Comparison of ENCODE assay signal across 32 cellular contexts in the genomic region with DNA sequence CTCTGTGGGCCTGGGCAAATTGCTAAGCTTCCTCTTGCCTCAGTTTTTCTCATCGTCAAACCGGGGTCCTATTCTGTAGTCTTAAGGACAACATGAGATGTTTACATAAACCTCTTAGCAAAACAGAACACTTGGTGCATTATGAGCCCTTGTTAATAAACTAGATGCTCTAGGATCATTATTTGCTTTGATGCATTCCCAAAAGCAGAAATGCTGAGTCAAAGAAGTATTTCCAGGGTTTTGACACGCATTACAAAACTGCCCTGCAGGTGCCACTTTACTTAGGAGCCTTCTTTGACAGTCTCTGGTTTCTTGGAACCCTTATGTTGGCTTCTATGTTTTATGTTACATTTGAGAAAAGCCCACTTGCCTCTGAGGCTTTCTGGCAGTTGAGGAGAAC. TPM values are rescaled to one million over a fixed set of nuclear protein-coding genes. Genes with fewer than 3 reads are reported as not detected.
DNase-seq lines count a peak whose midpoint lies in the region; ATAC-seq, FAIRE-seq and TF ChIP-seq lines count a peak whose summit lies in the region.
"Had no signal": no experiment of that assay in that cellular context is flagged by ENCODE, and none has a peak within 500 bp of the region (broad histone marks: within the 10 kb centered on the region; RNA-seq: fewer than 3 reads in every experiment).

No MANE protein-coding gene starts in this region.

- no peak overlapping the region for H4K91ac ChIP-seq in H9 (ENCODE audit: insufficient read length, low read depth, low read length)

- H3K27me3 Mint-ChIP-seq in H9 (ENCODE audit: low read depth) (no peaks in the 10 kb centered on the region), nephron progenitor cell (ENCODE audit: low read depth, poor library complexity) (no peaks in the 10 kb centered on the region)
- no peaks in the 10 kb centered on the region for H3K27me3 Mint-ChIP-seq in naive thymus-derived CD4-positive, alpha-beta T cell

- no peak overlapping the region for H3K23ac ChIP-seq in H9 (ENCODE audit: insufficient read length, low read depth, low read length)

- H3T11ph ChIP-seq in H9 (ENCODE audit: low read length): no peak overlapping the region

- RAD21 ChIA-PET in GM12878 (lab: Charles Lee; ENCODE audit: unreplicated experiment): no interaction called here

- no peak overlapping the region for H4K8ac ChIP-seq in H9 (replicated peaks; ENCODE audit: insufficient read length, low read depth, low read length)

- H3K27me3 ChIP-seq in H9 (ENCODE audit: insufficient read depth, low read length): no peaks in the 10 kb centered on the region
- no peaks in the 10 kb centered on the region for H3K27me3 ChIP-seq in GM12878 (replicated peaks in 1 of 2; ENCODE audit: control insufficient read depth in 2 of 2, insufficient read depth in 2 of 2, low read length in 1 of 2)
- no peaks in the 10 kb centered on the region for H3K27me3 ChIP-seq in naive thymus-derived CD4-positive, alpha-beta T cell (ENCODE audit: control insufficient read depth in 2 of 2, insufficient read depth in 2 of 2, low read length in 2 of 2)
- H3K27me3 ChIP-seq: body of pancreas, dorsolateral prefrontal cortex, gastrocnemius medialis, pancreas, testis had no signal

- H2BK20ac ChIP-seq in H9 (ENCODE audit: low read depth, low read length, poor library complexity, severe bottlenecking): no peak overlapping the region

- no peak overlapping the region for H2BK12ac ChIP-seq in H9 (ENCODE audit: insufficient read length, low read depth, low read length)

- H3K4me1 ChIP-seq in H9 (ENCODE audit: insufficient read depth, low read length) (peaks cover 5% of the 10 kb centered on the region; the same call in 1 of the 2 replicates), GM12878 (ENCODE audit: control insufficient read depth, insufficient read depth, low read length) (peaks cover 7% of the 10 kb centered on the region; the same call in 1 of the 2 replicates)
- peaks cover 1 to 6% of the 10 kb centered on the region in 2 donors for H3K4me1 ChIP-seq in naive thymus-derived CD4-positive, alpha-beta T cell (ENCODE audit: control insufficient read depth in 2 of 2, insufficient read depth in 2 of 2, low read length in 2 of 2)
- H3K4me1 ChIP-seq: body of pancreas, testis had no signal

- no peak for FAIRE-seq in GM12878 (lab: Jason Lieb, UNC)
- FAIRE-seq: D721Med, pancreas had no signal

- H2BK120ac ChIP-seq in H9 (ENCODE audit: low read depth, low read length, poor library complexity, severe bottlenecking): no peak overlapping the region

- SMC1A ChIA-PET in GM12878 (lab: Charles Lee; ENCODE audit: uncharacterized antibody, unreplicated experiment): interaction anchor here (1.0 to 1.1 kb wide), 2 partner anchors 15 to 617 kb away, joined by 3 read pairs; no protein-coding TSS in a partner anchor

- peak; percentile 22 for DNase-seq in DMS53 (lab: John Stamatoyannopoulos, UW)
- no peak for DNase-seq in DMS53 treated with DMSO at 0.1 percent for 48 hours (lab: John Stamatoyannopoulos, UW; ENCODE audit: unreplicated experiment)
- DNase-seq in H9: no peak
- no peak for DNase-seq in GM12878 (ENCODE audit: low read depth, low spot score)
- DNase-seq in nephron progenitor cell: no peak
- DNase-seq in mucosa of gallbladder (ENCODE audit: low spot score): no peak
- no peak for DNase-seq in naive thymus-derived CD4-positive, alpha-beta T cell
- DNase-seq: activated CD4-positive, alpha-beta T cell treated with anti-CD3 and anti-CD28 coated beads for 1 hour; activated naive CD4-positive, alpha-beta T cell treated with anti-CD3 and anti-CD28 coated beads, Interleukin-2, amount 50 U/mL, for 16 hours; activated T-cell treated with anti-CD3 and anti-CD28 coated beads for 4 hours; body of pancreas; dorsolateral prefrontal cortex; gastrocnemius medialis; immature natural killer cell; IMR-90; left cardiac atrium; mammary epithelial cell; NCI-H1092; NCI-H187; NCI-H524 treated with DMSO at 0.1 percent for 48 hours; pancreas; retina; SHP77; stimulated activated naive CD8-positive, alpha-beta T cell treated with anti-CD3 and anti-CD28 coated beads, Interleukin-15, Interleukin-2, amounts not matched to agents 100 U/mL and 50 U/mL, for 24 hours; testis had no signal

- H3K27ac ChIP-seq in H9 (ENCODE audit: insufficient read length, low read depth, low read length) (no peak overlapping the region), GM12878 (ENCODE audit: control insufficient read depth, insufficient read depth) (no peak overlapping the region)
- no peak overlapping the region for H3K27ac ChIP-seq in naive thymus-derived CD4-positive, alpha-beta T cell (ENCODE audit: low read depth, low read length)
- H3K27ac ChIP-seq: 22Rv1, body of pancreas, dorsolateral prefrontal cortex, gastrocnemius medialis, pancreas, skin epidermis, testis had no signal

- H3K36me3 Mint-ChIP-seq in H9 (ENCODE audit: insufficient read depth in 1 of 3, low read depth in 3 of 3) (peaks cover 8 to 24% (median 16%) of the 10 kb centered on the region in 3 experiments; a peak in 6 of 7 replicates), nephron progenitor cell (ENCODE audit: low read depth) (peaks cover 26% of the 10 kb centered on the region)
- H3K36me3 Mint-ChIP-seq in naive thymus-derived CD4-positive, alpha-beta T cell: peaks cover 4 to 30% (median 23%) of the 10 kb centered on the region in 5 donors

- H3K36me3 ChIP-seq in GM12878 (ENCODE audit: control insufficient read depth in 2 of 2, insufficient read depth in 2 of 2, low read length in 1 of 2): peaks cover 2 to 24% of the 10 kb centered on the region in 2 experiments
- H3K36me3 ChIP-seq in naive thymus-derived CD4-positive, alpha-beta T cell (ENCODE audit: control insufficient read depth in 2 of 3, insufficient read depth in 3 of 3, low read length in 3 of 3): peaks cover 7 to 30% (median 20%) of the 10 kb centered on the region in 3 experiments

- no peaks in the 10 kb centered on the region for H3K9me3 Mint-ChIP-seq in H9
- no peaks in the 10 kb centered on the region for H3K9me3 Mint-ChIP-seq in nephron progenitor cell
- H3K9me3 Mint-ChIP-seq in naive thymus-derived CD4-positive, alpha-beta T cell: no peaks in the 10 kb centered on the region
- H3K9me3 Mint-ChIP-seq: activated T-helper 2 cell treated with anti-CD3 and anti-CD28 coated beads, Interferon-gamma antibody, Interleukin-2, Interleukin-4, amounts not matched to agents 10 μg/mL and 5 μg/mL and 100 μg/mL, durations not matched to agents 14 hours and 24 hours and 36 hours; immature natural killer cell; neural crest cell had no signal

- no CpG with 5 or more reads among the region's 3 CpGs for WGBS in H9 (ENCODE audit: extremely low coverage, insufficient read length, low lambda C conversion rate)
- 87% methylated on average over 3 of the region's 3 CpGs for WGBS in GM12878 (ENCODE audit: insufficient coverage, insufficient replicate concordance, low lambda C conversion rate, missing lambda C conversion rate)

- H4K20me1 ChIP-seq in H9 (ENCODE audit: control insufficient read depth, insufficient read depth, insufficient read length) (no peaks in the 10 kb centered on the region), GM12878 (ENCODE audit: control insufficient read depth, insufficient read depth) (no peaks in the 10 kb centered on the region)

- H4K5ac ChIP-seq in H9 (ENCODE audit: insufficient read length, low read depth, low read length): no peak overlapping the region

- POLR2A ChIA-PET in GM12878 (lab: Charles Lee): no interaction called here
- POLR2A ChIA-PET in naive thymus-derived CD4-positive, alpha-beta T cell (lab: Charles Lee): interaction anchor here (1.0 to 1.7 kb wide), 2 partner anchors 12 kb away, joined by 3 to 9 read pairs; a partner anchor contains a TSS

- H3K27ac Mint-ChIP-seq in H9 (peak overlapping the region; percentile 24 to 73 (median 29); a peak in 4 of 7 replicates), nephron progenitor cell (peak overlapping the region; percentile 24)
- H3K27ac Mint-ChIP-seq in naive thymus-derived CD4-positive, alpha-beta T cell: peak overlapping the region in 1 of 9 donors; percentile 32
- H3K27ac Mint-ChIP-seq: activated T-helper 2 cell treated with anti-CD3 and anti-CD28 coated beads, Interferon-gamma antibody, Interleukin-2, Interleukin-4, amounts not matched to agents 10 μg/mL and 5 μg/mL and 100 μg/mL, durations not matched to agents 14 hours and 24 hours and 36 hours; immature natural killer cell had no signal

- no TSS peak for BruUV-seq in GM12878 (replicated peaks; lab: Mats Ljungman, UMichigan)

- H3K79me1 ChIP-seq in H9 (ENCODE audit: insufficient read depth, low read depth, low read length, poor library complexity, severe bottlenecking): no peaks in the 10 kb centered on the region

- H3K4me3 Mint-ChIP-seq in H9: no peak overlapping the region
- H3K4me3 Mint-ChIP-seq in nephron progenitor cell: peak overlapping the region; percentile 33
- peak overlapping the region in 2 of 10 donors; percentile 27 to 46 for H3K4me3 Mint-ChIP-seq in naive thymus-derived CD4-positive, alpha-beta T cell
- H3K4me3 Mint-ChIP-seq: immature natural killer cell, neural crest cell had no signal

- H3K79me2 ChIP-seq in H9 (ENCODE audit: insufficient read depth, low read length) (peaks cover 2% of the 10 kb centered on the region; the same call in 1 of the 2 replicates), GM12878 (ENCODE audit: control insufficient read depth, insufficient read depth, low read length) (peaks cover 75% of the 10 kb centered on the region)

- H2BK15ac ChIP-seq in H9 (ENCODE audit: low read depth, low read length): no peak overlapping the region

- H3K23me2 ChIP-seq in H9 (ENCODE audit: insufficient read length, low read depth, low read length, poor library complexity, severe bottlenecking): no peaks in the 10 kb centered on the region

- peaks cover 23 to 27% of the 10 kb centered on the region in 2 experiments for H3K4me1 Mint-ChIP-seq in H9
- H3K4me1 Mint-ChIP-seq in nephron progenitor cell: peaks cover 27% of the 10 kb centered on the region
- H3K4me1 Mint-ChIP-seq in naive thymus-derived CD4-positive, alpha-beta T cell: peaks cover 16 to 55% (median 50%) of the 10 kb centered on the region in 7 donors

- intact Hi-C loops in GM12878 (cut with micrococcal nuclease; ENCODE audit: unreplicated experiment): no loop called here
- intact Hi-C loops in naive thymus-derived CD4-positive, alpha-beta T cell (cut with micrococcal nuclease): no loop called here

- H3K4me2 ChIP-seq in H9 (ENCODE audit: insufficient read depth, insufficient read length, low read length) (no peak overlapping the region), GM12878 (ENCODE audit: control insufficient read depth, insufficient read depth) (no peak overlapping the region)

- no peak for TF ChIP-seq POLR2A in GM12878 (IDR thresholded peaks at IDR 0.05; ENCODE audit: low read depth, low read length)

- ATAC-seq in GM12878: peak; percentile 17; the same call in 2 of the 3 replicates
- ATAC-seq in naive thymus-derived CD4-positive, alpha-beta T cell: no peak
- ATAC-seq in HG02938 (IDR thresholded peaks at IDR 0.05; ENCODE audit: unreplicated experiment): no peak
- ATAC-seq: body of pancreas; gastrocnemius medialis; left cardiac atrium; pancreas; stimulated activated naive CD8-positive, alpha-beta T cell treated with anti-CD3 and anti-CD28 coated beads, Interleukin-15, Interleukin-2, amounts not matched to agents 100 U/mL and 50 U/mL, for 24 hours had no signal

- in situ Hi-C loops in GM12878 (cut with MboI): no loop called here

- H3K56ac ChIP-seq in H9 (ENCODE audit: insufficient read length, low read depth, low read length): no peak overlapping the region

- CTCF ChIA-PET in GM12878 (lab: Yijun Ruan, JAX): no interaction called here
- CTCF ChIA-PET in naive thymus-derived CD4-positive, alpha-beta T cell (lab: Charles Lee): no interaction called here

- no peak overlapping the region for H3K14ac ChIP-seq in H9 (ENCODE audit: insufficient read depth, low read length)

- H2AK5ac ChIP-seq in H9 (ENCODE audit: insufficient read length, low read length): no peak overlapping the region

- no peak for TF ChIP-seq RAD21 in GM12878 (IDR thresholded peaks at IDR 0.05; ENCODE audit: insufficient read depth, low read depth, low read length)

- H2BK5ac ChIP-seq in H9 (ENCODE audit: insufficient read length, low read length): no peak overlapping the region

- TF ChIP-seq CTCF in H9 (conservative IDR thresholded peaks at IDR 0.05): no peak
- no peak for TF ChIP-seq CTCF in GM12878 (IDR thresholded peaks at IDR 0.05 in 2 of 3, conservative IDR thresholded peaks at IDR 0.05 in 1 of 3; ENCODE audit: control insufficient read depth in 2 of 3, extremely low read depth in 1 of 3, insufficient read depth in 1 of 3, low read depth in 3 of 3, low read length in 3 of 3)
- no peak for TF ChIP-seq CTCF in nephron progenitor cell (IDR thresholded peaks at IDR 0.05)

- H3K4me3 ChIP-seq in GM12878: no peak overlapping the region
- H3K4me3 ChIP-seq in naive thymus-derived CD4-positive, alpha-beta T cell (ENCODE audit: low read length): no peak overlapping the region
- H3K4me3 ChIP-seq: body of pancreas, dorsolateral prefrontal cortex, gastrocnemius medialis, mucosa of descending colon, pancreas, skin epidermis, testis had no signal

- no peaks in the 10 kb centered on the region for H3K9me3 ChIP-seq in H9 (ENCODE audit: control insufficient read depth, low read depth, low read length)
- H3K9me3 ChIP-seq in GM12878 (replicated peaks; ENCODE audit: control insufficient read depth, insufficient read depth, low read length): no peaks in the 10 kb centered on the region
- H3K9me3 ChIP-seq in naive thymus-derived CD4-positive, alpha-beta T cell (ENCODE audit: control insufficient read depth in 2 of 3, low read length in 3 of 3): no peaks in the 10 kb centered on the region
- H3K9me3 ChIP-seq: body of pancreas, gastrocnemius medialis, mucosa of descending colon, pancreas, testis had no signal

- TF ChIP-seq EP300 in GM12878 (IDR thresholded peaks at IDR 0.05; ENCODE audit: borderline replicate concordance in 1 of 2, control insufficient read depth in 1 of 2, low read depth in 2 of 2, low read length in 2 of 2): no peak

- no peak overlapping the region for H3K9ac ChIP-seq in H9 (ENCODE audit: extremely low read depth, insufficient read length, low read length)
- H3K9ac ChIP-seq in GM12878 (ENCODE audit: control insufficient read depth, insufficient read depth, low read length): no peak overlapping the region

- H3K4ac ChIP-seq in H9 (ENCODE audit: low read depth, low read length): no peak overlapping the region

- H2AFZ ChIP-seq in H9 (ENCODE audit: low read length): no peak overlapping the region
- no peak overlapping the region for H2AFZ ChIP-seq in GM12878 (ENCODE audit: control insufficient read depth, low read depth, low read length)

- H3K18ac ChIP-seq in H9 (ENCODE audit: insufficient read length, low read depth, low read length): no peak overlapping the region

RNA-seq across cellular contexts. Expression of a gene that starts 12.1 kb away (rescaled TPM):
- total RNA-seq in H9 (2021) (20.2 and 20.5 TPM in 2 replicates), GM12878 (2014; rRNA removed) (19.0 and 21.2 TPM in 2 replicates), GM12878 (2014; rRNA removed; fragmentation: Illumina TruSeq; extraction: Trizol) (24.9 and 26.9 TPM in 2 replicates), GM12878 (2021) (24.6 and 27.0 TPM in 2 replicates), mucosa of gallbladder (36.1 TPM)
- 113 and 115 TPM in 2 replicates for total RNA-seq in GM12878 (2013; cell fraction: nucleolus; rRNA removed)
- polyA plus RNA-seq in GM12878 (2011; ENCODE audit: low read depth): 6.7 TPM
- polyA plus RNA-seq in GM12878 (2011; rRNA removed) (36.8 and 55.6 TPM in 2 replicates), GM12878 (2014; fragmentation: Illumina TruSeq; extraction: Trizol) (25.1 and 31.9 TPM in 2 replicates), GM12878 (2014; fragmentation: Nextera tagmentation; extraction: Ambion mirVana) (1 to 10 TPM; 4.8 to 6.0 TPM), GM12878 (2014; rRNA removed) (13.9 and 16.8 TPM in 2 replicates), GM12878 (2016; fragmentation: Nextera tagmentation; extraction: Ambion mirVana) (1 to 10 TPM; 6.7 to 7.0 TPM)
- polyA plus RNA-seq in GM12878 (2011; cell fraction: cytosol; rRNA removed): 12.9 and 14.4 TPM in 2 replicates
- polyA plus RNA-seq in GM12878 (2011; cell fraction: nucleus; rRNA removed): 24.0 and 24.6 TPM in 2 replicates
- polyA plus RNA-seq in GM12878 (2012): 11.7 and 16.7 TPM in 2 replicates
- 52.3 and 75.3 TPM in 2 replicates for polyA minus RNA-seq in GM12878 (2011; rRNA and poly(A)+ RNA removed)
- polyA minus RNA-seq in GM12878 (2011; cell fraction: cytosol; rRNA and poly(A)+ RNA removed): 18.3 and 23.0 TPM in 2 replicates
- polyA minus RNA-seq in GM12878 (2011; cell fraction: nucleus; rRNA and poly(A)+ RNA removed): 31.6 and 42.1 TPM in 2 replicates
- 10 to 100 TPM; 23.2 to 42.1 (median 33.2) TPM for total RNA-seq in naive thymus-derived CD4-positive, alpha-beta T cell
- polyA plus RNA-seq in naive thymus-derived CD4-positive, alpha-beta T cell: 1 to 10 TPM; 2.6 to 3.2 TPM
